In the genomic region with DNA sequence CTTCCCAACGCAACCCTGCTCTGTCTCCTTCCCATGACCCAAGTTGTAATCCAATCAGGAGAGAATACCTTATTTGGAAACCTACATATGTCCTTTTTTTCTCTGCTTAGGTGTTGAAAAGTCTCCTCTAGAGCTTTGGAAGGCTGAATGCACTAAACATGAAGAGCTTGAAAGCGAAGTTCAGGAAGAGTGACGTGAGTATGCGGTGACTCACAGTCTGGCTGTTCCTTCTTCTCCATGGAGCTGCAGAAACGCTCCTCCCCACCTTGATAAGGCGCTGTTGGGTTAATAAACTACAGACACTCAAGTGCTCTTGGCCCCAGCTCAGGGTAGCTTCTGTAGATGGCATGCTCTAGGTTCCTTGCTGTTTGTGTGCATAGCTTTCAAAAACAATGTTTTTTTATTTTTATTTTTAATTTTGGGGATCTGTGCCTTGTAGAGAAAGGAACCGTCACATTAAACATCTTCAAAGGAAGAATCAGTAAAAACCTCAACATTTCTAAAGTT, we compare ENCODE assay signal across 8 cellular contexts. TPM values are rescaled to one million over a fixed set of nuclear protein-coding genes. Genes with fewer than 3 reads are reported as not detected.
DNase-seq lines count a peak whose midpoint lies in the region; ATAC-seq and TF ChIP-seq lines count a peak whose summit lies in the region.
"Had no signal": no experiment of that assay in that cellular context is flagged by ENCODE, and none has a peak within 500 bp of the region (broad histone marks: within the 10 kb centered on the region; RNA-seq: fewer than 3 reads in every experiment).

No MANE protein-coding gene starts in this region.

- no peak overlapping the region for H3K4me3 ChIP-seq in kidney epithelial cell (ENCODE audit: low read depth, low read length)
- no peak overlapping the region for H3K4me3 ChIP-seq in upper lobe of right lung

- ATAC-seq in upper lobe of right lung (peak; percentile 97), HG03108 (IDR thresholded peaks at IDR 0.05; ENCODE audit: unreplicated experiment) (no peak), HG02642 (IDR thresholded peaks at IDR 0.05; ENCODE audit: poor library complexity, unreplicated experiment) (no peak)

- peaks cover 75% of the 10 kb centered on the region for H3K4me1 Mint-ChIP-seq in brain

- H3K27ac ChIP-seq in upper lobe of right lung = peak overlapping the region; percentile 67
- H3K27ac ChIP-seq: HL-60 had no signal

- DNase-seq in HuH-7.5 (ENCODE audit: low spot score) (peak; percentile 39), kidney epithelial cell (ENCODE audit: low read depth) (peak; percentile 100), upper lobe of right lung (peak; percentile 75), DMS79 (lab: John Stamatoyannopoulos, UW) (no peak)

- H3K4me3 Mint-ChIP-seq in brain = peak overlapping the region in 1 of 5 experiments; percentile 23

- H3K27me3 Mint-ChIP-seq in brain = peaks cover 5% of the 10 kb centered on the region

- H3K36me3 ChIP-seq in kidney epithelial cell (ENCODE audit: control insufficient read depth, insufficient read depth, low read length) (no peaks in the 10 kb centered on the region), upper lobe of right lung (no peaks in the 10 kb centered on the region)

- peaks cover 0 to 3% (median 0%) of the 10 kb centered on the region in 5 experiments for H3K9me3 Mint-ChIP-seq in brain

- H3K27ac Mint-ChIP-seq in brain = peak overlapping the region in 4 of 5 experiments; percentile 53 to 99 (median 56)

- no peaks in the 10 kb centered on the region for H3K9me3 ChIP-seq in upper lobe of right lung

- H3K36me3 Mint-ChIP-seq in brain = peaks cover 39% of the 10 kb centered on the region

- TF ChIP-seq CTCF in brain (conservative IDR thresholded peaks at IDR 0.05) (no peak), kidney epithelial cell (IDR thresholded peaks at IDR 0.05; ENCODE audit: insufficient read depth, low read length, poor library complexity, severe bottlenecking) (no peak), upper lobe of right lung (IDR thresholded peaks at IDR 0.05) (no peak)

- no peaks in the 10 kb centered on the region for H3K27me3 ChIP-seq in kidney epithelial cell (ENCODE audit: control insufficient read depth, insufficient read depth, low read length)
- no peaks in the 10 kb centered on the region for H3K27me3 ChIP-seq in upper lobe of right lung

- H3K4me1 ChIP-seq in upper lobe of right lung = peaks cover 13% of the 10 kb centered on the region

- intact Hi-C loops in upper lobe of right lung (cut with DNase I) = no loop called here

RNA-seq across cellular contexts. Expression of a gene that starts 30.7 kb away (rescaled TPM):
- polyA plus RNA-seq in brain (ENCODE audit: insufficient read depth, low read depth, low replicate concordance) = 13.1 TPM
- total RNA-seq in kidney epithelial cell (116 and 117 TPM in 2 replicates), upper lobe of right lung (79.6 TPM)
